In the genomic region with DNA sequence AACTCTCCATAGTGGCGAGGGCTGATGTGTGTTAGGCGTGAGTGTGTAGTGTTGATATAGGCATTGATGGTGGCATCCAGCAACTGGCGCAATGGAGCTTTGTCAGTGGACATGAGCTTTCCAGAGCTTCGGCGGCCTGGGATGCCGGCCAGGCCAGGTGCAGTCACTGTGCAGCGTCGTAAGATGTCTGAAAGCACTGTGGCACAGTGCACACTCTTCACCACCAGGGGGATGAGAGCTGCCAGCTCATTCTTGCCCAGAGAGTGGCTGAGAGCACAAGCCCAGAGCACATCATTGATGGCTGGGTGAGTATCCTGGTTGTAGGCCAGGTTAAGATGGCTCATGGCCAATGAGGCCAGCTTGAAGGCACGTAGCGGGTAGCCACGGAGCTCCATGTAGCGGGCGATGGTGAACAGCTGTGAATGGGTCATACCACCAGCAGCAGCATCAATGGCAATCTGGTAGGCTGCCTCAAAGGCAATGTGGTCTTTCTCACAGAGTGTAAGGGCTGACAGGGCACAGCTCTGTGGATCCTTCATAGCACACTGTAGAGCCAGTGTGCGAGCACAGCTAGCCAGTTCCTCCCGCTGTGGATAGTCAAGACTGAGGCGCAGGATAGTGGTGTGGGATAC, we compare ENCODE assay signal across 1 cellular context.
TF ChIP-seq lines count a peak whose summit lies in the region.

No MANE protein-coding gene starts in this region.

TF ChIP-seq in GM12878, 131 proteins besides CTCF, POLR2A, EP300 and RAD21:
- no peak for TF ChIP-seq WRNIP1 (IDR thresholded peaks at IDR 0.05; ENCODE audit: borderline replicate concordance, low read depth, low read length)
- no peak for TF ChIP-seq HCFC1 (IDR thresholded peaks at IDR 0.05; ENCODE audit: low read length)
- TF ChIP-seq ZNF274 (IDR thresholded peaks at IDR 0.05; ENCODE audit: insufficient read depth, insufficient read length) = no peak
- no peak for TF ChIP-seq MEF2B (IDR thresholded peaks at IDR 0.05; ENCODE audit: partially characterized antibody, poor library complexity, severe bottlenecking)
- TF ChIP-seq PAX5 (IDR thresholded peaks at IDR 0.05; ENCODE audit: borderline replicate concordance, low read depth, low read length) = no peak
- TF ChIP-seq TAF1 (IDR thresholded peaks at IDR 0.05; ENCODE audit: borderline replicate concordance, low read depth, low read length) = no peak
- TF ChIP-seq SUPT20H (IDR thresholded peaks at IDR 0.05; ENCODE audit: borderline replicate concordance, control insufficient read depth, low read depth, low read length) = no peak
- no peak for TF ChIP-seq MLLT1 (IDR thresholded peaks at IDR 0.05)
- TF ChIP-seq FOXK2 (IDR thresholded peaks at IDR 0.05) = no peak
- no peak for TF ChIP-seq SP1 (IDR thresholded peaks at IDR 0.05; ENCODE audit: low read depth, low read length)
- TF ChIP-seq GABPA (IDR thresholded peaks at IDR 0.05; ENCODE audit: low read depth) = no peak
- no peak for TF ChIP-seq TCF3 (IDR thresholded peaks at IDR 0.05; ENCODE audit: borderline replicate concordance, insufficient read depth, low read depth, low read length)
- no peak for TF ChIP-seq IKZF2 (IDR thresholded peaks at IDR 0.05)
- TF ChIP-seq ETV6 (conservative IDR thresholded peaks at IDR 0.05 in 1 of 2, IDR thresholded peaks at IDR 0.05 in 1 of 2; ENCODE audit: borderline replicate concordance in 1 of 2, low read depth in 1 of 2) = no peak
- TF ChIP-seq SMC3 (IDR thresholded peaks at IDR 0.05; ENCODE audit: borderline replicate concordance, low read length) = peak; percentile 92
- TF ChIP-seq ASH2L (IDR thresholded peaks at IDR 0.05; ENCODE audit: borderline replicate concordance, low read depth) = no peak
- no peak for TF ChIP-seq KLF5 (IDR thresholded peaks at IDR 0.05; ENCODE audit: partially characterized antibody)
- TF ChIP-seq, protein P1, sequence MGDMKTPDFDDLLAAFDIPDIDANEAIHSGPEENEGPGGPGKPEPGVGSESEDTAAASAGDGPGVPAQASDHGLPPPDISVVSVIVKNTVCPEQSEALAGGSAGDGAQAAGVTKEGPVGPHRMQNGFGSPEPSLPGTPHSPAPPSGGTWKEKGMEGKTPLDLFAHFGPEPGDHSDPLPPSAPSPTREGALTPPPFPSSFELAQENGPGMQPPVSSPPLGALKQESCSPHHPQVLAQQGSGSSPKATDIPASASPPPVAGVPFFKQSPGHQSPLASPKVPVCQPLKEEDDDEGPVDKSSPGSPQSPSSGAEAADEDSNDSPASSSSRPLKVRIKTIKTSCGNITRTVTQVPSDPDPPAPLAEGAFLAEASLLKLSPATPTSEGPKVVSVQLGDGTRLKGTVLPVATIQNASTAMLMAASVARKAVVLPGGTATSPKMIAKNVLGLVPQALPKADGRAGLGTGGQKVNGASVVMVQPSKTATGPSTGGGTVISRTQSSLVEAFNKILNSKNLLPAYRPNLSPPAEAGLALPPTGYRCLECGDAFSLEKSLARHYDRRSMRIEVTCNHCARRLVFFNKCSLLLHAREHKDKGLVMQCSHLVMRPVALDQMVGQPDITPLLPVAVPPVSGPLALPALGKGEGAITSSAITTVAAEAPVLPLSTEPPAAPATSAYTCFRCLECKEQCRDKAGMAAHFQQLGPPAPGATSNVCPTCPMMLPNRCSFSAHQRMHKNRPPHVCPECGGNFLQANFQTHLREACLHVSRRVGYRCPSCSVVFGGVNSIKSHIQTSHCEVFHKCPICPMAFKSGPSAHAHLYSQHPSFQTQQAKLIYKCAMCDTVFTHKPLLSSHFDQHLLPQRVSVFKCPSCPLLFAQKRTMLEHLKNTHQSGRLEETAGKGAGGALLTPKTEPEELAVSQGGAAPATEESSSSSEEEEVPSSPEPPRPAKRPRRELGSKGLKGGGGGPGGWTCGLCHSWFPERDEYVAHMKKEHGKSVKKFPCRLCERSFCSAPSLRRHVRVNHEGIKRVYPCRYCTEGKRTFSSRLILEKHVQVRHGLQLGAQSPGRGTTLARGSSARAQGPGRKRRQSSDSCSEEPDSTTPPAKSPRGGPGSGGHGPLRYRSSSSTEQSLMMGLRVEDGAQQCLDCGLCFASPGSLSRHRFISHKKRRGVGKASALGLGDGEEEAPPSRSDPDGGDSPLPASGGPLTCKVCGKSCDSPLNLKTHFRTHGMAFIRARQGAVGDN (IDR thresholded peaks at IDR 0.05) = no peak
- TF ChIP-seq, protein P2, sequence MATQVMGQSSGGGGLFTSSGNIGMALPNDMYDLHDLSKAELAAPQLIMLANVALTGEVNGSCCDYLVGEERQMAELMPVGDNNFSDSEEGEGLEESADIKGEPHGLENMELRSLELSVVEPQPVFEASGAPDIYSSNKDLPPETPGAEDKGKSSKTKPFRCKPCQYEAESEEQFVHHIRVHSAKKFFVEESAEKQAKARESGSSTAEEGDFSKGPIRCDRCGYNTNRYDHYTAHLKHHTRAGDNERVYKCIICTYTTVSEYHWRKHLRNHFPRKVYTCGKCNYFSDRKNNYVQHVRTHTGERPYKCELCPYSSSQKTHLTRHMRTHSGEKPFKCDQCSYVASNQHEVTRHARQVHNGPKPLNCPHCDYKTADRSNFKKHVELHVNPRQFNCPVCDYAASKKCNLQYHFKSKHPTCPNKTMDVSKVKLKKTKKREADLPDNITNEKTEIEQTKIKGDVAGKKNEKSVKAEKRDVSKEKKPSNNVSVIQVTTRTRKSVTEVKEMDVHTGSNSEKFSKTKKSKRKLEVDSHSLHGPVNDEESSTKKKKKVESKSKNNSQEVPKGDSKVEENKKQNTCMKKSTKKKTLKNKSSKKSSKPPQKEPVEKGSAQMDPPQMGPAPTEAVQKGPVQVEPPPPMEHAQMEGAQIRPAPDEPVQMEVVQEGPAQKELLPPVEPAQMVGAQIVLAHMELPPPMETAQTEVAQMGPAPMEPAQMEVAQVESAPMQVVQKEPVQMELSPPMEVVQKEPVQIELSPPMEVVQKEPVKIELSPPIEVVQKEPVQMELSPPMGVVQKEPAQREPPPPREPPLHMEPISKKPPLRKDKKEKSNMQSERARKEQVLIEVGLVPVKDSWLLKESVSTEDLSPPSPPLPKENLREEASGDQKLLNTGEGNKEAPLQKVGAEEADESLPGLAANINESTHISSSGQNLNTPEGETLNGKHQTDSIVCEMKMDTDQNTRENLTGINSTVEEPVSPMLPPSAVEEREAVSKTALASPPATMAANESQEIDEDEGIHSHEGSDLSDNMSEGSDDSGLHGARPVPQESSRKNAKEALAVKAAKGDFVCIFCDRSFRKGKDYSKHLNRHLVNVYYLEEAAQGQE (IDR thresholded peaks at IDR 0.05; ENCODE audit: low read depth, low read length) = no peak
- no peak for TF ChIP-seq ZSCAN29 (IDR thresholded peaks at IDR 0.05)
- TF ChIP-seq CREB1 (IDR thresholded peaks at IDR 0.05; ENCODE audit: low read depth) = no peak
- TF ChIP-seq SMARCA5 (IDR thresholded peaks at IDR 0.05) = 0 out of 2 replicates have a peak, but pooled peaks have one; percentile 44
- TF ChIP-seq SPI1 (IDR thresholded peaks at IDR 0.05; ENCODE audit: borderline replicate concordance, insufficient read depth, low read depth, low read length) = no peak
- no peak for TF ChIP-seq ELK1 (IDR thresholded peaks at IDR 0.05; ENCODE audit: low read depth, low read length)
- TF ChIP-seq HDGF (IDR thresholded peaks at IDR 0.05) = no peak
- TF ChIP-seq MXI1 (IDR thresholded peaks at IDR 0.05; ENCODE audit: low read depth, low read length) = no peak
- TF ChIP-seq TARDBP (IDR thresholded peaks at IDR 0.05; ENCODE audit: borderline replicate concordance) = no peak; the same call in 1 of the 2 replicates
- no peak for TF ChIP-seq CHD1 (IDR thresholded peaks at IDR 0.05; ENCODE audit: low read depth, low read length)
- TF ChIP-seq CREM (IDR thresholded peaks at IDR 0.05; ENCODE audit: low read depth) = no peak
- 0 out of 2 replicates have a peak, but pooled peaks have one; percentile 32 for TF ChIP-seq IRF4 (IDR thresholded peaks at IDR 0.05; ENCODE audit: low read depth, low read length)
- TF ChIP-seq DPF2 (IDR thresholded peaks at IDR 0.05) = no peak
- 0 out of 2 replicates have a peak, but pooled peaks have one; percentile 42 for TF ChIP-seq LARP7 (IDR thresholded peaks at IDR 0.05)
- TF ChIP-seq RELA (IDR thresholded peaks at IDR 0.05; ENCODE audit: borderline replicate concordance, partially characterized antibody) = no peak
- peak; percentile 87 for TF ChIP-seq YY1 (IDR thresholded peaks at IDR 0.05; ENCODE audit: low read depth, low read length)
- TF ChIP-seq NR2C1 (IDR thresholded peaks at IDR 0.05) = no peak
- TF ChIP-seq CHD4 (IDR thresholded peaks at IDR 0.05) = no peak
- TF ChIP-seq, protein P3, sequence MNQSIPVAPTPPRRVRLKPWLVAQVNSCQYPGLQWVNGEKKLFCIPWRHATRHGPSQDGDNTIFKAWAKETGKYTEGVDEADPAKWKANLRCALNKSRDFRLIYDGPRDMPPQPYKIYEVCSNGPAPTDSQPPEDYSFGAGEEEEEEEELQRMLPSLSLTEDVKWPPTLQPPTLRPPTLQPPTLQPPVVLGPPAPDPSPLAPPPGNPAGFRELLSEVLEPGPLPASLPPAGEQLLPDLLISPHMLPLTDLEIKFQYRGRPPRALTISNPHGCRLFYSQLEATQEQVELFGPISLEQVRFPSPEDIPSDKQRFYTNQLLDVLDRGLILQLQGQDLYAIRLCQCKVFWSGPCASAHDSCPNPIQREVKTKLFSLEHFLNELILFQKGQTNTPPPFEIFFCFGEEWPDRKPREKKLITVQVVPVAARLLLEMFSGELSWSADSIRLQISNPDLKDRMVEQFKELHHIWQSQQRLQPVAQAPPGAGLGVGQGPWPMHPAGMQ (IDR thresholded peaks at IDR 0.05; ENCODE audit: borderline replicate concordance) = no peak
- no peak for TF ChIP-seq RAD51 (IDR thresholded peaks at IDR 0.05)
- TF ChIP-seq, protein P4, sequence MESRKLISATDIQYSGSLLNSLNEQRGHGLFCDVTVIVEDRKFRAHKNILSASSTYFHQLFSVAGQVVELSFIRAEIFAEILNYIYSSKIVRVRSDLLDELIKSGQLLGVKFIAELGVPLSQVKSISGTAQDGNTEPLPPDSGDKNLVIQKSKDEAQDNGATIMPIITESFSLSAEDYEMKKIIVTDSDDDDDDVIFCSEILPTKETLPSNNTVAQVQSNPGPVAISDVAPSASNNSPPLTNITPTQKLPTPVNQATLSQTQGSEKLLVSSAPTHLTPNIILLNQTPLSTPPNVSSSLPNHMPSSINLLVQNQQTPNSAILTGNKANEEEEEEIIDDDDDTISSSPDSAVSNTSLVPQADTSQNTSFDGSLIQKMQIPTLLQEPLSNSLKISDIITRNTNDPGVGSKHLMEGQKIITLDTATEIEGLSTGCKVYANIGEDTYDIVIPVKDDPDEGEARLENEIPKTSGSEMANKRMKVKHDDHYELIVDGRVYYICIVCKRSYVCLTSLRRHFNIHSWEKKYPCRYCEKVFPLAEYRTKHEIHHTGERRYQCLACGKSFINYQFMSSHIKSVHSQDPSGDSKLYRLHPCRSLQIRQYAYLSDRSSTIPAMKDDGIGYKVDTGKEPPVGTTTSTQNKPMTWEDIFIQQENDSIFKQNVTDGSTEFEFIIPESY (IDR thresholded peaks at IDR 0.05) = no peak
- no peak for TF ChIP-seq SIX5 (IDR thresholded peaks at IDR 0.05; ENCODE audit: low read depth, low read length, severe bottlenecking)
- no peak for TF ChIP-seq SUZ12 (IDR thresholded peaks at IDR 0.05; ENCODE audit: unreplicated experiment)
- 0 out of 4 replicates have a peak, but pooled peaks of 1 of the 2 experiments have one; percentile 7 for TF ChIP-seq BHLHE40 (IDR thresholded peaks at IDR 0.05; ENCODE audit: borderline replicate concordance in 1 of 2, low read depth in 2 of 2, low read length in 1 of 2)
- no peak for TF ChIP-seq YBX1 (IDR thresholded peaks at IDR 0.05)
TF ChIP-seq in GM12878: peak in this region for 6.
